In the genomic region with DNA sequence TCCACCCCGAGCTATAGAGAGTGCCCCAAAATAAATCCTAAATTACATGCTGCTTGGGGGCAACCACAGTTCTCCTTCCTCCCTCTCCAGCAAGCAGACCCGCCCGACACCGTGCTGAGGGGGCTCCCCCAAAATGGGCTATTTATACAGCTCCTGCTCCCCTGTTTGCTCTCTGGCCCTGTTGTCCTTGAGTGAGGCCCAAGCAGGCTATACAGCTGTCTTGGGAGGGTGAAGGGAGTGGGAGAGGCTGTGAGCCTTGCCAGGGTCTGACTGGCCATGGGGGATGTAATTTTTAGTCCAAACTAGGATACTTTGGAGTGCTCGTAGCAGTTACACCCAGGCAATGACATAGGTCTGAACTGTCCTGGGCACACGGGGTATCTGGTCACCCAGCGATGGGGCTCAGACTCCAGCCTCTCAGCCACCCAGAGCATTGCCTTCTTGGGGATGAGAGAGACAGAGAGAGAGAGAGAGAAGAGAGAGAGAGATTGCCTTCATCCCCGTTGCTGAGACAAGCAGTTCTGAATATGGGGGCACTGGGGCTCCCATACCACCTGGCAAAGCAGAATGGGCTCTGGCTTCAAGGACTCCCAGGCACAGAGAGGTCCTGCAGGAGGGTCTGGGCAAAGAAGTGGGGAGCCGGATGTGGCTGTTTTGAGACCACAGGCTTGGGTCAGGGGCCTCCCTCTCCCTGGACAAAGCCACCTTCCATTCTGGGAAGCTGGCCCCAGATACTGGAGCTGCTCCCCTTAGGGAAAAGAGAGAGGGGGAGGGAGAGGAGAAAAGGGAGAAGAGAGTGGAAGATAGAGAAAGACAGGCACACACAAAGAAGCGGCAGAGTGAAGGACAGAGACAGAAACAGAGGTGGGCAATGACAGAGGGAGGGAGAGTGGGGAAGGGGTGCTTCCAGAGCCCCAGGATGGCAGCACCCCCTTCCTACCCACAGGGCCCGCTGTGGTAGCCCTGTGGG, we compare ENCODE assay signal across 18 cellular contexts. TPM values are rescaled to one million over a fixed set of nuclear protein-coding genes. Genes with fewer than 3 reads are reported as not detected.
A peak's percentile ranks its signal among the peaks of the same experiment; 100 is the strongest.
DNase-seq lines count a peak whose midpoint lies in the region; ATAC-seq and TF ChIP-seq lines count a peak whose summit lies in the region.
"Had no signal": no experiment of that assay in that cellular context is flagged by ENCODE, and none has a peak within 500 bp of the region (broad histone marks: within the 10 kb centered on the region; RNA-seq: fewer than 3 reads in every experiment).

No MANE protein-coding gene starts in this region.

- TF ChIP-seq POLR2A in spleen (IDR thresholded peaks at IDR 0.05) = no peak

- H3K36me3 ChIP-seq in spleen = no peaks in the 10 kb centered on the region
- H3K36me3 ChIP-seq: heart left ventricle, pancreas had no signal

- 72 to 88% (median 80%) methylated on average over 10 to 11 of the region's 11 CpGs for WGBS in spleen, 5 donors

- H3K9me3 Mint-ChIP-seq in WTC11 = no peaks in the 10 kb centered on the region
- H3K9me3 Mint-ChIP-seq in stimulated activated naive CD8-positive, alpha-beta T cell treated with anti-CD3 and anti-CD28 coated beads, Interleukin-15, amount 100 ng/mL, for 72 hours = no peaks in the 10 kb centered on the region
- H3K9me3 Mint-ChIP-seq: T-helper 1 cell treated with Interleukin-12 subunit alpha and Interleukin-12 subunit beta and Interleukin-4 antibody, amounts not matched to agents 30 μg/mL and 1 μg/mL, for 36 hours had no signal

- no peaks in the 10 kb centered on the region; the same call in 1 of the 2 replicates for H3K27me3 Mint-ChIP-seq in WTC11 (ENCODE audit: low read depth)
- H3K27me3 Mint-ChIP-seq in stimulated activated naive CD8-positive, alpha-beta T cell treated with anti-CD3 and anti-CD28 coated beads, Interleukin-15, amount 100 ng/mL, for 72 hours = peaks cover 34% of the 10 kb centered on the region

- H3K4me1 ChIP-seq in spleen = peaks cover 0 to 9% (median 0%) of the 10 kb centered on the region in 6 donors
- H3K4me1 ChIP-seq: pancreas had no signal

- no peaks in the 10 kb centered on the region for H3K36me3 Mint-ChIP-seq in WTC11

- POLR2A ChIA-PET in WTC11 (lab: Charles Lee) = no interaction called here

- peaks cover 19% of the 10 kb centered on the region for H3K4me1 Mint-ChIP-seq in WTC11
- no peaks in the 10 kb centered on the region for H3K4me1 Mint-ChIP-seq in stimulated activated naive CD8-positive, alpha-beta T cell treated with anti-CD3 and anti-CD28 coated beads, Interleukin-15, amount 100 ng/mL, for 72 hours

- in situ Hi-C loops in GM13976 (cut with MboI; ENCODE audit: low sequenced_read_pairs, unreplicated experiment) = loop anchor here (10.0 kb wide), 1 partner anchor 49 kb away; no protein-coding TSS in a partner anchor

- peaks cover 0 to 43% (median 0%) of the 10 kb centered on the region in 7 donors for H3K27me3 ChIP-seq in spleen (replicated peaks in 1 of 7)
- H3K27me3 ChIP-seq: pancreas had no signal

- no peak overlapping the region for H3K27ac ChIP-seq in spleen
- H3K27ac ChIP-seq: pancreas had no signal

- no peaks in the 10 kb centered on the region for H3K9me3 ChIP-seq in spleen
- H3K9me3 ChIP-seq: heart left ventricle, pancreas had no signal

- TF ChIP-seq CTCF in GM13976 (IDR thresholded peaks at IDR 0.05; ENCODE audit: borderline replicate concordance, control extremely low read depth, extremely low read depth, insufficient read depth, missing control alignments) (no peak), WTC11 (IDR thresholded peaks at IDR 0.05) (no peak), spleen (IDR thresholded peaks at IDR 0.05 in 8 of 11, conservative IDR thresholded peaks at IDR 0.05 in 3 of 11) (no peak)

- no peak overlapping the region for H3K4me3 ChIP-seq in spleen
- H3K4me3 ChIP-seq: heart left ventricle, K562, lung, pancreas had no signal

- CTCF ChIA-PET in WTC11 (lab: Charles Lee) = interaction anchor here (0.5 to 4.1 kb wide), 5 partner anchors 11 to 103 kb away, joined by 3 to 20 read pairs (median 4); partner anchors contain the start of genes COL1A1 and TMEM92

- intact Hi-C loops in spleen (cut with DNase I; ENCODE audit: low total_unique reads) = no loop called here

- DNase-seq in GM13976 (ENCODE audit: low spot score) = peak; percentile 20
- DNase-seq in WTC11 (ENCODE audit: low spot score) = no peak
- peak; percentile 52 for DNase-seq in islet precursor cell
- peak; percentile 57 for DNase-seq in spleen
- no peak for DNase-seq in DMS53 treated with DMSO at 0.1 percent for 48 hours (lab: John Stamatoyannopoulos, UW; ENCODE audit: unreplicated experiment)
- DNase-seq in stimulated activated naive CD8-positive, alpha-beta T cell treated with anti-CD3 and anti-CD28 coated beads, Interleukin-15, amount 100 ng/mL, for 72 hours = no peak
- DNase-seq in superior temporal gyrus (ENCODE audit: extremely low spot score) = no peak
- DNase-seq: activated CD4-positive, alpha-beta T cell treated with anti-CD3 and anti-CD28 coated beads, Interleukin-2, amount 50 U/mL, for 48 hours; activated gamma-delta T cell treated with Interleukin-2 at 50 U/mL for 16 hours; central memory CD4-positive, alpha-beta T cell; heart left ventricle; NCI-H1417 treated with DMSO at 0.1 percent for 48 hours; NCI-H446 treated with DMSO at 0.1 percent for 48 hours had no signal

- ATAC-seq in WTC11 (peak; percentile 8; the same call in 1 of the 2 replicates), GM19328 (IDR thresholded peaks at IDR 0.05; ENCODE audit: unreplicated experiment) (no peak)
- ATAC-seq in stimulated activated naive CD8-positive, alpha-beta T cell treated with anti-CD3 and anti-CD28 coated beads, Interleukin-15, amount 100 ng/mL, for 72 hours = no peak
- ATAC-seq: heart left ventricle had no signal

- no peak overlapping the region for H3K27ac Mint-ChIP-seq in WTC11
- peak overlapping the region in 1 of 2 donors; percentile 51 for H3K27ac Mint-ChIP-seq in stimulated activated naive CD8-positive, alpha-beta T cell treated with anti-CD3 and anti-CD28 coated beads, Interleukin-15, amount 100 ng/mL, for 72 hours
- H3K27ac Mint-ChIP-seq: T-helper 1 cell treated with Interleukin-12 subunit alpha and Interleukin-12 subunit beta and Interleukin-4 antibody, amounts not matched to agents 30 μg/mL and 1 μg/mL, for 36 hours had no signal

- H3K4me3 Mint-ChIP-seq in WTC11 = peak overlapping the region; percentile 36
- H3K4me3 Mint-ChIP-seq in stimulated activated naive CD8-positive, alpha-beta T cell treated with anti-CD3 and anti-CD28 coated beads, Interleukin-15, amount 100 ng/mL, for 72 hours = no peak overlapping the region
- H3K4me3 Mint-ChIP-seq: T-helper 1 cell treated with Interleukin-12 subunit alpha and Interleukin-12 subunit beta and Interleukin-4 antibody, amounts not matched to agents 30 μg/mL and 1 μg/mL, for 36 hours had no signal

TF ChIP-seq in WTC11, 78 proteins besides CTCF, POLR2A, EP300 and RAD21:
- no peak for TF ChIP-seq ZNF219 (CRISPR knock-in tag; IDR thresholded peaks at IDR 0.05; ENCODE audit: borderline replicate concordance)
- no peak for TF ChIP-seq USF2 (CRISPR knock-in tag; IDR thresholded peaks at IDR 0.05)
- TF ChIP-seq, protein P1, sequence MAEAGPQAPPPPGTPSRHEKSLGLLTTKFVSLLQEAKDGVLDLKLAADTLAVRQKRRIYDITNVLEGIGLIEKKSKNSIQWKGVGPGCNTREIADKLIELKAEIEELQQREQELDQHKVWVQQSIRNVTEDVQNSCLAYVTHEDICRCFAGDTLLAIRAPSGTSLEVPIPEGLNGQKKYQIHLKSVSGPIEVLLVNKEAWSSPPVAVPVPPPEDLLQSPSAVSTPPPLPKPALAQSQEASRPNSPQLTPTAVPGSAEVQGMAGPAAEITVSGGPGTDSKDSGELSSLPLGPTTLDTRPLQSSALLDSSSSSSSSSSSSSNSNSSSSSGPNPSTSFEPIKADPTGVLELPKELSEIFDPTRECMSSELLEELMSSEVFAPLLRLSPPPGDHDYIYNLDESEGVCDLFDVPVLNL (CRISPR knock-in tag; IDR thresholded peaks at IDR 0.05; ENCODE audit: borderline replicate concordance, low read depth) = no peak
- no peak for TF ChIP-seq ZNF232 (CRISPR knock-in tag; IDR thresholded peaks at IDR 0.05)
TF ChIP-seq in WTC11: peak in this region for 0.

RNA-seq across cellular contexts. Expression of gene TMEM92, which starts 10.7 kb away (rescaled TPM):
- total RNA-seq in WTC11 (2021) = 9.8 to 10.4 TPM (median 10.3 TPM) in 3 replicates
- total RNA-seq in spleen = under 1 TPM in 2 of 7 donors, not detected in 5; 0.44 to 0.49 TPM
- polyA plus RNA-seq in spleen = under 1 TPM in 1 of 3 donors, not detected in 2; 0.06 TPM
- total RNA-seq: heart left ventricle had no signal

Comparison
In these comparisons a context has a peak if more than half of its experiments do, and no peak if none do; other contexts are left out.
1. DNase-seq: peak in GM13976 (single experiment), islet precursor cell (single experiment) and spleen (single experiment); none in WTC11 (single experiment), DMS53 treated with DMSO at 0.1 percent for 48 hours (single experiment), stimulated activated naive CD8-positive, alpha-beta T cell treated with anti-CD3 and anti-CD28 coated beads, Interleukin-15, amount 100 ng/mL, for 72 hours (0 of 2) and superior temporal gyrus (single experiment).